Comparison of ENCODE assay signal across 8 cellular contexts in genomic region chr5:139341187-139341688, GRCh38. TPM values are rescaled to one million over a fixed set of nuclear protein-coding genes. Genes with fewer than 3 reads are reported as not detected.
DNase-seq lines count a peak whose midpoint lies in the region; ATAC-seq, FAIRE-seq and TF ChIP-seq lines count a peak whose summit lies in the region.

No MANE protein-coding gene starts in this region.

- POLR2A ChIA-PET in HepG2 (lab: Yijun Ruan, JAX): interaction anchor here (0.6 to 3.1 kb wide), 17 partner anchors 9 to 162 kb away, joined by 3 to 38 read pairs (median 5); partner anchors contain the start of genes MATR3 and SLC23A1

- peak overlapping the region; percentile 98 for H3K4me3 Mint-ChIP-seq in activated naive CD4-positive, alpha-beta T cell treated with anti-CD3 and anti-CD28 coated beads, Interleukin-2, amount 50 U/mL, for 24 hours
- peak overlapping the region; percentile 100 for H3K4me3 Mint-ChIP-seq in type B pancreatic cell

- H4K20me1 ChIP-seq in HepG2 (ENCODE audit: insufficient read depth, low read length): peaks cover 41% of the 10 kb centered on the region

- TF ChIP-seq POLR2A in HepG2 (IDR thresholded peaks at IDR 0.05; ENCODE audit: insufficient read depth in 1 of 2, low read depth in 2 of 2, low read length in 2 of 2): no peak

- no peak overlapping the region for H3K27ac ChIP-seq in HepG2 (ENCODE audit: extremely low read length, insufficient read depth, low read length)

- 7% methylated on average over 8 of the region's 17 CpGs for WGBS in HepG2 (ENCODE audit: low lambda C conversion rate)

- peak overlapping the region; percentile 100 for H3K4me3 ChIP-seq in adipocyte (ENCODE audit: low read length)
- peak overlapping the region; percentile 60 to 98 (median 84) for H3K4me3 ChIP-seq in HepG2 (replicated peaks in 1 of 3; ENCODE audit: insufficient read depth in 1 of 3, low read depth in 2 of 3, low read length in 3 of 3)

- TF ChIP-seq EP300 in HepG2 (IDR thresholded peaks at IDR 0.05; ENCODE audit: low read depth in 2 of 2, low read length in 2 of 2) (no peak), HepG2 (CRISPR knock-in tag; IDR thresholded peaks at IDR 0.05; ENCODE audit: borderline replicate concordance) (no peak)

- ATAC-seq in HepG2: peak; percentile 85

- H3K9me3 ChIP-seq in adipocyte (ENCODE audit: control insufficient read depth, low read length): no peaks in the 10 kb centered on the region
- H3K9me3 ChIP-seq in HepG2 (ENCODE audit: low read length): no peaks in the 10 kb centered on the region

- H3K27ac Mint-ChIP-seq in activated naive CD4-positive, alpha-beta T cell treated with anti-CD3 and anti-CD28 coated beads, Interleukin-2, amount 50 U/mL, for 24 hours: peak overlapping the region; percentile 99
- H3K27ac Mint-ChIP-seq in type B pancreatic cell: peak overlapping the region; percentile 99

- no peak for DNase-seq in activated naive CD4-positive, alpha-beta T cell (lab: John Stamatoyannopoulos, UW)
- DNase-seq in adipocyte (ENCODE audit: low read depth) (no peak), HepG2 (ENCODE audit: low spot score) (no peak), type B pancreatic cell (ENCODE audit: extremely low spot score, unreplicated experiment) (no peak), RCC 7860 (ENCODE audit: low spot score) (no peak), NCI-H345 treated with DMSO at 0.1 percent for 48 hours (lab: John Stamatoyannopoulos, UW; ENCODE audit: unreplicated experiment) (no peak), urothelium cell line (ENCODE audit: low spot score) (no peak)

- TF ChIP-seq CTCF in HepG2 (CRISPR knock-in tag; IDR thresholded peaks at IDR 0.05) (no peak), type B pancreatic cell (conservative IDR thresholded peaks at IDR 0.05) (no peak)

- H3K36me3 ChIP-seq in adipocyte (ENCODE audit: control insufficient read depth, insufficient read depth, low read length, severe bottlenecking): no peaks in the 10 kb centered on the region
- 0 out of 5 replicates have a peak, but pooled peaks cover 0 to 3% of the 10 kb centered on the region in 2 experiments for H3K36me3 ChIP-seq in HepG2 (replicated peaks in 1 of 2; ENCODE audit: control insufficient read depth in 1 of 2, insufficient read depth in 2 of 2, low read length in 2 of 2)

- CTCF ChIA-PET in HepG2 (lab: Yijun Ruan, JAX; ENCODE audit: low intra/inter-chr PET ratio, low total read pairs): no interaction called here

- no peaks in the 10 kb centered on the region for H3K27me3 ChIP-seq in adipocyte (replicated peaks; ENCODE audit: control insufficient read depth, insufficient read depth, low read length)
- no peaks in the 10 kb centered on the region; a peak in 1 of 5 replicates for H3K27me3 ChIP-seq in HepG2 (ENCODE audit: control insufficient read depth in 1 of 2, insufficient read depth in 2 of 2, low read length in 2 of 2)

- no peaks in the 10 kb centered on the region for H3K27me3 Mint-ChIP-seq in activated naive CD4-positive, alpha-beta T cell treated with anti-CD3 and anti-CD28 coated beads, Interleukin-2, amount 50 U/mL, for 24 hours
- H3K27me3 Mint-ChIP-seq in type B pancreatic cell: peaks cover 6% of the 10 kb centered on the region

- peak overlapping the region; percentile 100 for H3K9ac ChIP-seq in adipocyte (ENCODE audit: low read length)
- peak overlapping the region; percentile 99 for H3K9ac ChIP-seq in HepG2 (ENCODE audit: insufficient read depth, low read depth, low read length)

- peaks cover 46% of the 10 kb centered on the region for H3K79me2 ChIP-seq in HepG2 (ENCODE audit: insufficient read depth, low read length)

- peaks cover 9% of the 10 kb centered on the region for H3K36me3 Mint-ChIP-seq in activated naive CD4-positive, alpha-beta T cell treated with anti-CD3 and anti-CD28 coated beads, Interleukin-2, amount 50 U/mL, for 24 hours
- peaks cover 21% of the 10 kb centered on the region for H3K36me3 Mint-ChIP-seq in type B pancreatic cell

- intact Hi-C loops in HepG2 (cut with micrococcal nuclease; ENCODE audit: unreplicated experiment): loop anchor here (1.0 kb wide), 1 partner anchor 46 kb away; no protein-coding TSS in a partner anchor

- in situ Hi-C loops in HepG2 (cut with HindIII; ENCODE audit: extremely low pct_ligation_motif_present, low pct_unique_long_range_greater_than_20kb): no loop called here

- peak overlapping the region; percentile 1 for H2AFZ ChIP-seq in HepG2 (ENCODE audit: low read length)

- H3K4me2 ChIP-seq in HepG2 (ENCODE audit: low read depth, low read length): peak overlapping the region; percentile 100

- no peaks in the 10 kb centered on the region for H3K9me3 Mint-ChIP-seq in activated naive CD4-positive, alpha-beta T cell treated with anti-CD3 and anti-CD28 coated beads, Interleukin-2, amount 50 U/mL, for 24 hours
- no peaks in the 10 kb centered on the region for H3K9me3 Mint-ChIP-seq in type B pancreatic cell

- H3K4me1 Mint-ChIP-seq in activated naive CD4-positive, alpha-beta T cell treated with anti-CD3 and anti-CD28 coated beads, Interleukin-2, amount 50 U/mL, for 24 hours: peaks cover 60% of the 10 kb centered on the region
- peaks cover 34% of the 10 kb centered on the region for H3K4me1 Mint-ChIP-seq in type B pancreatic cell (ENCODE audit: unreplicated experiment)

- no peak for FAIRE-seq in HepG2 (lab: Jason Lieb, UNC)
- no peak for FAIRE-seq in RCC 7860 (lab: Jason Lieb, UNC)
- no peak for FAIRE-seq in urothelium cell line (lab: Jason Lieb, UNC)

- no TSS peak for BruUV-seq in HepG2 (replicated peaks; lab: Mats Ljungman, UMichigan)

- no peak for TF ChIP-seq RAD21 in HepG2 (CRISPR knock-in tag; IDR thresholded peaks at IDR 0.05)

- peaks cover 33% of the 10 kb centered on the region for H3K4me1 ChIP-seq in adipocyte (ENCODE audit: control insufficient read depth, insufficient read depth, low read length)
- H3K4me1 ChIP-seq in HepG2 (ENCODE audit: insufficient read depth, low read length): peaks cover 43% of the 10 kb centered on the region

RNA-seq across cellular contexts. Expression of gene PAIP2, which starts 0.4 kb away (rescaled TPM):
- total RNA-seq in HepG2 (2016; rRNA removed; fragmentation: Illumina TruSeq; extraction: Trizol) (61.5 and 104 TPM in 2 replicates), type B pancreatic cell (ENCODE audit: low replicate concordance) (51.7 and 87.7 TPM in 2 replicates)
- total RNA-seq in HepG2 (2016; cell fraction: cytosol; rRNA removed; fragmentation: Illumina TruSeq; extraction: Trizol; ENCODE audit: low read depth): 34.4 and 39.3 TPM in 2 replicates
- 58.9 and 104 TPM in 2 replicates for total RNA-seq in HepG2 (2016; cell fraction: insoluble cytoplasmic fraction; rRNA removed; fragmentation: Illumina TruSeq; extraction: Trizol)
- 63.0 and 66.5 TPM in 2 replicates for total RNA-seq in HepG2 (2016; cell fraction: membrane; rRNA removed; fragmentation: Illumina TruSeq; extraction: Trizol)
- 30.8 and 33.3 TPM in 2 replicates for total RNA-seq in HepG2 (2016; cell fraction: nucleus; rRNA removed; fragmentation: Illumina TruSeq; extraction: Trizol)
- 56.5 and 76.3 TPM in 2 replicates for polyA plus RNA-seq in HepG2 (2011; rRNA removed)
- 46.1 and 53.8 TPM in 2 replicates for polyA plus RNA-seq in HepG2 (2011; cell fraction: cytosol; rRNA removed)
- 16.8 and 19.7 TPM in 2 replicates for polyA plus RNA-seq in HepG2 (2011; cell fraction: nucleus; rRNA removed)
- 110 and 124 TPM in 2 replicates for polyA plus RNA-seq in HepG2 (2012)
- polyA plus RNA-seq in HepG2 (2016; cell fraction: cytosol; fragmentation: Illumina TruSeq; extraction: Trizol; ENCODE audit: low read depth): 31.7 and 47.4 TPM in 2 replicates
- polyA plus RNA-seq in HepG2 (2016; cell fraction: insoluble cytoplasmic fraction; fragmentation: Illumina TruSeq; extraction: Trizol; ENCODE audit: low read depth): 161 and 162 TPM in 2 replicates
- polyA plus RNA-seq in HepG2 (2016; cell fraction: membrane; fragmentation: Illumina TruSeq; extraction: Trizol; ENCODE audit: low read depth): 54.0 and 67.8 TPM in 2 replicates
- 58.6 and 64.1 TPM in 2 replicates for polyA plus RNA-seq in HepG2 (2016; cell fraction: nucleus; fragmentation: Illumina TruSeq; extraction: Trizol; ENCODE audit: insufficient read depth, low read depth)
- polyA minus RNA-seq in HepG2 (2011; rRNA and poly(A)+ RNA removed; ENCODE audit: low replicate concordance): 22.9 and 27.8 TPM in 2 replicates
- polyA minus RNA-seq in HepG2 (2011; cell fraction: cytosol; rRNA and poly(A)+ RNA removed): 62.0 TPM in 2 replicates
- 41.5 and 41.8 TPM in 2 replicates for polyA minus RNA-seq in HepG2 (2011; cell fraction: nucleus; rRNA and poly(A)+ RNA removed)

RNA-seq across cellular contexts. Expression of gene SLC23A1, which starts 41.9 kb away (rescaled TPM):
- total RNA-seq in HepG2 (2016; rRNA removed; fragmentation: Illumina TruSeq; extraction: Trizol) (3.6 and 6.6 TPM in 2 replicates), type B pancreatic cell (ENCODE audit: low replicate concordance) (1.6 and 2.1 TPM in 2 replicates)
- total RNA-seq in HepG2 (2016; cell fraction: cytosol; rRNA removed; fragmentation: Illumina TruSeq; extraction: Trizol; ENCODE audit: low read depth): 7.0 and 8.2 TPM in 2 replicates
- total RNA-seq in HepG2 (2016; cell fraction: insoluble cytoplasmic fraction; rRNA removed; fragmentation: Illumina TruSeq; extraction: Trizol): 3.7 and 9.0 TPM in 2 replicates
- 4.6 and 5.2 TPM in 2 replicates for total RNA-seq in HepG2 (2016; cell fraction: membrane; rRNA removed; fragmentation: Illumina TruSeq; extraction: Trizol)
- 5.5 and 7.9 TPM in 2 replicates for total RNA-seq in HepG2 (2016; cell fraction: nucleus; rRNA removed; fragmentation: Illumina TruSeq; extraction: Trizol)
- 6.0 and 7.0 TPM in 2 replicates for polyA plus RNA-seq in HepG2 (2011; rRNA removed)
- polyA plus RNA-seq in HepG2 (2011; cell fraction: cytosol; rRNA removed): 5.9 and 7.1 TPM in 2 replicates
- polyA plus RNA-seq in HepG2 (2011; cell fraction: nucleus; rRNA removed): 24.2 and 29.4 TPM in 2 replicates
- 6.4 and 9.0 TPM in 2 replicates for polyA plus RNA-seq in HepG2 (2012)
- polyA plus RNA-seq in HepG2 (2016; cell fraction: cytosol; fragmentation: Illumina TruSeq; extraction: Trizol; ENCODE audit: low read depth): 2.3 and 2.4 TPM in 2 replicates
- 4.0 and 4.3 TPM in 2 replicates for polyA plus RNA-seq in HepG2 (2016; cell fraction: insoluble cytoplasmic fraction; fragmentation: Illumina TruSeq; extraction: Trizol; ENCODE audit: low read depth)
- 4.3 and 5.1 TPM in 2 replicates for polyA plus RNA-seq in HepG2 (2016; cell fraction: membrane; fragmentation: Illumina TruSeq; extraction: Trizol; ENCODE audit: low read depth)
- 13.5 and 13.8 TPM in 2 replicates for polyA plus RNA-seq in HepG2 (2016; cell fraction: nucleus; fragmentation: Illumina TruSeq; extraction: Trizol; ENCODE audit: insufficient read depth, low read depth)
- 30.0 and 58.9 TPM in 2 replicates for polyA minus RNA-seq in HepG2 (2011; rRNA and poly(A)+ RNA removed; ENCODE audit: low replicate concordance)
- polyA minus RNA-seq in HepG2 (2011; cell fraction: cytosol; rRNA and poly(A)+ RNA removed): 3.8 and 7.7 TPM in 2 replicates
- polyA minus RNA-seq in HepG2 (2011; cell fraction: nucleus; rRNA and poly(A)+ RNA removed): 7.5 and 12.6 TPM in 2 replicates

RNA-seq across cellular contexts. Expression of gene MATR3, which starts 47.7 kb away (rescaled TPM):
- total RNA-seq in HepG2 (2016; rRNA removed; fragmentation: Illumina TruSeq; extraction: Trizol) (341 and 484 TPM in 2 replicates), type B pancreatic cell (ENCODE audit: low replicate concordance) (185 and 276 TPM in 2 replicates)
- 17.2 and 21.9 TPM in 2 replicates for total RNA-seq in HepG2 (2016; cell fraction: cytosol; rRNA removed; fragmentation: Illumina TruSeq; extraction: Trizol; ENCODE audit: low read depth)
- 343 and 482 TPM in 2 replicates for total RNA-seq in HepG2 (2016; cell fraction: insoluble cytoplasmic fraction; rRNA removed; fragmentation: Illumina TruSeq; extraction: Trizol)
- 53.9 and 61.4 TPM in 2 replicates for total RNA-seq in HepG2 (2016; cell fraction: membrane; rRNA removed; fragmentation: Illumina TruSeq; extraction: Trizol)
- 279 and 286 TPM in 2 replicates for total RNA-seq in HepG2 (2016; cell fraction: nucleus; rRNA removed; fragmentation: Illumina TruSeq; extraction: Trizol)
- 84.6 and 94.2 TPM in 2 replicates for polyA plus RNA-seq in HepG2 (2011; rRNA removed)
- 43.6 and 60.1 TPM in 2 replicates for polyA plus RNA-seq in HepG2 (2011; cell fraction: cytosol; rRNA removed)
- 57.4 and 62.8 TPM in 2 replicates for polyA plus RNA-seq in HepG2 (2011; cell fraction: nucleus; rRNA removed)
- 171 and 221 TPM in 2 replicates for polyA plus RNA-seq in HepG2 (2012)
- polyA plus RNA-seq in HepG2 (2016; cell fraction: cytosol; fragmentation: Illumina TruSeq; extraction: Trizol; ENCODE audit: low read depth): 12.4 and 12.5 TPM in 2 replicates
- polyA plus RNA-seq in HepG2 (2016; cell fraction: insoluble cytoplasmic fraction; fragmentation: Illumina TruSeq; extraction: Trizol; ENCODE audit: low read depth): 426 and 447 TPM in 2 replicates
- polyA plus RNA-seq in HepG2 (2016; cell fraction: membrane; fragmentation: Illumina TruSeq; extraction: Trizol; ENCODE audit: low read depth): 40.1 and 45.7 TPM in 2 replicates
- polyA plus RNA-seq in HepG2 (2016; cell fraction: nucleus; fragmentation: Illumina TruSeq; extraction: Trizol; ENCODE audit: insufficient read depth, low read depth): 274 and 295 TPM in 2 replicates
- polyA minus RNA-seq in HepG2 (2011; rRNA and poly(A)+ RNA removed; ENCODE audit: low replicate concordance): 165 and 278 TPM in 2 replicates
- 117 and 119 TPM in 2 replicates for polyA minus RNA-seq in HepG2 (2011; cell fraction: cytosol; rRNA and poly(A)+ RNA removed)
- polyA minus RNA-seq in HepG2 (2011; cell fraction: nucleus; rRNA and poly(A)+ RNA removed): 253 and 268 TPM in 2 replicates

RNA-seq across cellular contexts. Expression of gene MZB1, which starts 48.5 kb away (rescaled TPM):
- total RNA-seq in HepG2 (2016; rRNA removed; fragmentation: Illumina TruSeq; extraction: Trizol) (0.27 and 0.31 TPM in 2 replicates), type B pancreatic cell (ENCODE audit: low replicate concordance) (0.22 TPM in 1 of 2 replicates, not detected in the other)
- 0.44 TPM in 1 of 2 replicates, not detected in the other for total RNA-seq in HepG2 (2016; cell fraction: cytosol; rRNA removed; fragmentation: Illumina TruSeq; extraction: Trizol; ENCODE audit: low read depth)
- 0.22 TPM in 1 of 2 replicates, not detected in the other for total RNA-seq in HepG2 (2016; cell fraction: insoluble cytoplasmic fraction; rRNA removed; fragmentation: Illumina TruSeq; extraction: Trizol)
- total RNA-seq in HepG2 (2016; cell fraction: membrane; rRNA removed; fragmentation: Illumina TruSeq; extraction: Trizol): 0.34 TPM in 1 of 2 replicates, not detected in the other
- 0.47 TPM in 1 of 2 replicates, not detected in the other for total RNA-seq in HepG2 (2016; cell fraction: nucleus; rRNA removed; fragmentation: Illumina TruSeq; extraction: Trizol)
- polyA plus RNA-seq in HepG2 (2011; rRNA removed): 0.35 and 0.40 TPM in 2 replicates
- polyA plus RNA-seq in HepG2 (2011; cell fraction: cytosol; rRNA removed): 0.20 and 0.21 TPM in 2 replicates
- polyA plus RNA-seq in HepG2 (2011; cell fraction: nucleus; rRNA removed): 1.2 and 1.6 TPM in 2 replicates
- 0.19 and 0.21 TPM in 2 replicates for polyA plus RNA-seq in HepG2 (2012)
- not detected in 2 replicates for polyA plus RNA-seq in HepG2 (2016; cell fraction: cytosol; fragmentation: Illumina TruSeq; extraction: Trizol; ENCODE audit: low read depth)
- polyA plus RNA-seq in HepG2 (2016; cell fraction: insoluble cytoplasmic fraction; fragmentation: Illumina TruSeq; extraction: Trizol; ENCODE audit: low read depth): not detected in 2 replicates
- not detected in 2 replicates for polyA plus RNA-seq in HepG2 (2016; cell fraction: membrane; fragmentation: Illumina TruSeq; extraction: Trizol; ENCODE audit: low read depth)
- not detected in 2 replicates for polyA plus RNA-seq in HepG2 (2016; cell fraction: nucleus; fragmentation: Illumina TruSeq; extraction: Trizol; ENCODE audit: insufficient read depth, low read depth)
- 1.6 and 4.8 TPM in 2 replicates for polyA minus RNA-seq in HepG2 (2011; rRNA and poly(A)+ RNA removed; ENCODE audit: low replicate concordance)
- not detected in 2 replicates for polyA minus RNA-seq in HepG2 (2011; cell fraction: cytosol; rRNA and poly(A)+ RNA removed)
- 1.0 and 3.2 TPM in 2 replicates for polyA minus RNA-seq in HepG2 (2011; cell fraction: nucleus; rRNA and poly(A)+ RNA removed)

RNA-seq across cellular contexts. Expression of gene PROB1, which starts 53.7 kb away (rescaled TPM):
- total RNA-seq in HepG2 (2016; rRNA removed; fragmentation: Illumina TruSeq; extraction: Trizol) (0.28 and 0.69 TPM in 2 replicates), type B pancreatic cell (ENCODE audit: low replicate concordance) (0.69 and 1.3 TPM in 2 replicates)
- total RNA-seq in HepG2 (2016; cell fraction: cytosol; rRNA removed; fragmentation: Illumina TruSeq; extraction: Trizol; ENCODE audit: low read depth): not detected in 2 replicates
- 0.18 and 0.63 TPM in 2 replicates for total RNA-seq in HepG2 (2016; cell fraction: insoluble cytoplasmic fraction; rRNA removed; fragmentation: Illumina TruSeq; extraction: Trizol)
- 0.09 and 0.10 TPM in 2 replicates for total RNA-seq in HepG2 (2016; cell fraction: membrane; rRNA removed; fragmentation: Illumina TruSeq; extraction: Trizol)
- total RNA-seq in HepG2 (2016; cell fraction: nucleus; rRNA removed; fragmentation: Illumina TruSeq; extraction: Trizol): 0.72 and 0.96 TPM in 2 replicates
- polyA plus RNA-seq in HepG2 (2011; rRNA removed): 1.1 and 1.9 TPM in 2 replicates
- 0.81 and 0.99 TPM in 2 replicates for polyA plus RNA-seq in HepG2 (2011; cell fraction: cytosol; rRNA removed)
- polyA plus RNA-seq in HepG2 (2011; cell fraction: nucleus; rRNA removed): 10.6 and 11.1 TPM in 2 replicates
- polyA plus RNA-seq in HepG2 (2012): 1.7 and 2.2 TPM in 2 replicates
- polyA plus RNA-seq in HepG2 (2016; cell fraction: cytosol; fragmentation: Illumina TruSeq; extraction: Trizol; ENCODE audit: low read depth): 0.06 and 0.07 TPM in 2 replicates
- polyA plus RNA-seq in HepG2 (2016; cell fraction: insoluble cytoplasmic fraction; fragmentation: Illumina TruSeq; extraction: Trizol; ENCODE audit: low read depth): 0.14 and 0.29 TPM in 2 replicates
- polyA plus RNA-seq in HepG2 (2016; cell fraction: membrane; fragmentation: Illumina TruSeq; extraction: Trizol; ENCODE audit: low read depth): 0.06 and 0.14 TPM in 2 replicates
- 2.1 and 3.0 TPM in 2 replicates for polyA plus RNA-seq in HepG2 (2016; cell fraction: nucleus; fragmentation: Illumina TruSeq; extraction: Trizol; ENCODE audit: insufficient read depth, low read depth)
- polyA minus RNA-seq in HepG2 (2011; rRNA and poly(A)+ RNA removed; ENCODE audit: low replicate concordance): 1.1 and 1.6 TPM in 2 replicates
- polyA minus RNA-seq in HepG2 (2011; cell fraction: cytosol; rRNA and poly(A)+ RNA removed): 0.69 and 0.79 TPM in 2 replicates
- polyA minus RNA-seq in HepG2 (2011; cell fraction: nucleus; rRNA and poly(A)+ RNA removed): 2.4 and 2.6 TPM in 2 replicates
